8 cellular contexts compared by ENCODE assay signal in the genomic region with DNA sequence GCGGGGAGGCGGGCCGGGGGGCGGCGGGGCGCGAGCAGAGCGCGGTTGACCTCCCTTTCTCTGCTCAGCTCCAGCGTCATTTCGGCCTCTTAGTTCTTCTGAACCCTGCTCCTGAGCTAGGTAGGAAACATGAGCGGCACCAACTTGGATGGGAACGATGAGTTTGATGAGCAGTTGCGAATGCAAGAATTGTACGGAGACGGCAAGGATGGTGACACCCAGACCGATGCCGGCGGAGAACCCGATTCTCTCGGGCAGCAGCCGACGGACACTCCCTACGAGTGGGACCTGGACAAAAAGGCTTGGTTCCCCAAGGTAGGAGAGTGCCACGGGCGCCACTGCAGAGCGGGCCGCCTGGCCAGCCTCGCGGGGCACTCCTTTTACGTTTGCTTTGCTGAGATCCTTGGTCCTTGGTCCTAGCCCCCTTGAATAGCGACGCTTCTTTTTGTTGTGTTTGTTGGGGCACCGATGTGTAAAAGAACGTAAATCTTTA. TPM values are rescaled to one million over a fixed set of nuclear protein-coding genes. Genes with fewer than 3 reads are reported as not detected.
A peak's percentile ranks its signal among the peaks of the same experiment; 100 is the strongest.
DNase-seq lines count a peak whose midpoint lies in the region; ATAC-seq and TF ChIP-seq lines count a peak whose summit lies in the region.

A gene with protein sequence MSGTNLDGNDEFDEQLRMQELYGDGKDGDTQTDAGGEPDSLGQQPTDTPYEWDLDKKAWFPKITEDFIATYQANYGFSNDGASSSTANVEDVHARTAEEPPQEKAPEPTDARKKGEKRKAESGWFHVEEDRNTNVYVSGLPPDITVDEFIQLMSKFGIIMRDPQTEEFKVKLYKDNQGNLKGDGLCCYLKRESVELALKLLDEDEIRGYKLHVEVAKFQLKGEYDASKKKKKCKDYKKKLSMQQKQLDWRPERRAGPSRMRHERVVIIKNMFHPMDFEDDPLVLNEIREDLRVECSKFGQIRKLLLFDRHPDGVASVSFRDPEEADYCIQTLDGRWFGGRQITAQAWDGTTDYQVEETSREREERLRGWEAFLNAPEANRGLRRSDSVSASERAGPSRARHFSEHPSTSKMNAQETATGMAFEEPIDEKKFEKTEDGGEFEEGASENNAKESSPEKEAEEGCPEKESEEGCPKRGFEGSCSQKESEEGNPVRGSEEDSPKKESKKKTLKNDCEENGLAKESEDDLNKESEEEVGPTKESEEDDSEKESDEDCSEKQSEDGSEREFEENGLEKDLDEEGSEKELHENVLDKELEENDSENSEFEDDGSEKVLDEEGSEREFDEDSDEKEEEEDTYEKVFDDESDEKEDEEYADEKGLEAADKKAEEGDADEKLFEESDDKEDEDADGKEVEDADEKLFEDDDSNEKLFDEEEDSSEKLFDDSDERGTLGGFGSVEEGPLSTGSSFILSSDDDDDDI (plus strand): TSS at position 37 of the 493 bp plus-strand sequence. CDS start 93 bp downstream, at position 130.

- H3K9me2 ChIP-seq in SK-N-SH = no peaks in the 10 kb centered on the region

- no peak for TF ChIP-seq EP300 in SK-N-SH (IDR thresholded peaks at IDR 0.05; ENCODE audit: borderline replicate concordance in 1 of 2, low read depth in 1 of 2, low read length in 1 of 2)

- no peaks in the 10 kb centered on the region for H3F3A ChIP-seq in SK-N-SH (replicated peaks; ENCODE audit: insufficient read depth)

- H3K4me1 ChIP-seq in SK-N-SH (ENCODE audit: control insufficient read depth in 1 of 2, insufficient read depth in 2 of 2, low read depth in 1 of 2, low read length in 1 of 2) = peaks cover 0 to 2% of the 10 kb centered on the region in 2 experiments; a peak in 2 of 4 replicates

- H3K4me2 ChIP-seq in SK-N-SH = peak within 1 kb of the TSS; percentile 71

- H3K36me3 ChIP-seq in SK-N-SH (replicated peaks in 1 of 2; ENCODE audit: control insufficient read depth in 1 of 2, insufficient read depth in 2 of 2, low read length in 1 of 2) = peaks cover 12 to 23% of the 10 kb centered on the region in 2 experiments

- H3K4me3 Mint-ChIP-seq in natural killer cell treated with Interleukin-12 subunit alpha and Interleukin-12 subunit beta and Interleukin-15 and Interleukin-18, amount 100 ng/mL, for 72 hours = peak within 1 kb of the TSS; percentile 93

- peak within 1 kb of the TSS; percentile 86 to 95 for H3K27ac Mint-ChIP-seq in natural killer cell treated with Interleukin-12 subunit alpha and Interleukin-12 subunit beta and Interleukin-15 and Interleukin-18, amount 100 ng/mL, for 72 hours

- H3K27me3 Mint-ChIP-seq in natural killer cell treated with Interleukin-12 subunit alpha and Interleukin-12 subunit beta and Interleukin-15 and Interleukin-18, amount 100 ng/mL, for 72 hours = peaks cover 0 to 2% of the 10 kb centered on the region in 2 donors

- H4K20me1 ChIP-seq in SK-N-SH (ENCODE audit: insufficient read depth) = no peaks in the 10 kb centered on the region

- DNase-seq in NCI-H524 (lab: John Stamatoyannopoulos, UW) = peak; percentile 58 to 61
- DNase-seq in NCI-H524 treated with DMSO at 0.1 percent for 48 hours (lab: John Stamatoyannopoulos, UW) = no peak
- DNase-seq in SK-N-SH = no peak
- DNase-seq in natural killer cell treated with Interleukin-12 subunit alpha and Interleukin-12 subunit beta and Interleukin-15 and Interleukin-18, amount 100 ng/mL, for 72 hours (ENCODE audit: low spot score) = no peak
- no peak for DNase-seq in NOMO-1 treated with DMSO at 0.1 percent for 48 hours (lab: John Stamatoyannopoulos, UW; ENCODE audit: unreplicated experiment)
- DNase-seq in NCI-H2081 (lab: John Stamatoyannopoulos, UW) = no peak

- H3K9me3 ChIP-seq in SK-N-SH = no peaks in the 10 kb centered on the region

- peaks cover 3 to 10% of the 10 kb centered on the region in 2 donors for H3K4me1 Mint-ChIP-seq in natural killer cell treated with Interleukin-12 subunit alpha and Interleukin-12 subunit beta and Interleukin-15 and Interleukin-18, amount 100 ng/mL, for 72 hours (ENCODE audit: low read depth in 2 of 2)

- WGBS in SK-N-SH (ENCODE audit: low lambda C conversion rate) = 12% methylated on average over 24 of the region's 35 CpGs

- H2AFZ ChIP-seq in SK-N-SH (ENCODE audit: low read depth) = peak within 1 kb of the TSS; percentile 93

- H3K27ac ChIP-seq in SK-N-SH (ENCODE audit: low read depth in 2 of 2, low read length in 1 of 2) = peak within 1 kb of the TSS; percentile 87 to 91

- TF ChIP-seq CTCF in SK-N-SH (IDR thresholded peaks at IDR 0.05) = no peak

- ATAC-seq in HG02938 (IDR thresholded peaks at IDR 0.05; ENCODE audit: unreplicated experiment) (peak; percentile 20), esophagus mucosa (peak; percentile 2)
- peak; percentile 0 to 9 for ATAC-seq in natural killer cell treated with Interleukin-12 subunit alpha and Interleukin-12 subunit beta and Interleukin-15 and Interleukin-18, amount 100 ng/mL, for 72 hours

- peak within 1 kb of the TSS; percentile 59 to 64 for H3K4me3 ChIP-seq in SK-N-SH (ENCODE audit: low read depth in 2 of 2, low read length in 1 of 2)

- H3K36me3 Mint-ChIP-seq in natural killer cell treated with Interleukin-12 subunit alpha and Interleukin-12 subunit beta and Interleukin-15 and Interleukin-18, amount 100 ng/mL, for 72 hours = peaks cover 4% of the 10 kb centered on the region

- H3K27me3 ChIP-seq in SK-N-SH (ENCODE audit: insufficient read depth) = no peaks in the 10 kb centered on the region

- no peak for TF ChIP-seq RAD21 in SK-N-SH (IDR thresholded peaks at IDR 0.05; ENCODE audit: low read length)

- POLR2A ChIA-PET in SK-N-SH (lab: Yijun Ruan, JAX) = interaction anchor here (0.6 kb wide), 1 partner anchor 417 kb away, joined by 4 read pairs; no protein-coding TSS in a partner anchor

- CTCF ChIA-PET in SK-N-SH (lab: Yijun Ruan, JAX) = interaction anchor here (0.7 to 0.8 kb wide), 2 partner anchors 79 to 459 kb away, joined by 3 read pairs; no protein-coding TSS in a partner anchor

- H3K79me2 ChIP-seq in SK-N-SH (ENCODE audit: insufficient read depth) = peaks cover 21% of the 10 kb centered on the region

- H3K9ac ChIP-seq in SK-N-SH = peak within 1 kb of the TSS; percentile 81

- H3K9me3 Mint-ChIP-seq in natural killer cell treated with Interleukin-12 subunit alpha and Interleukin-12 subunit beta and Interleukin-15 and Interleukin-18, amount 100 ng/mL, for 72 hours = no peaks in the 10 kb centered on the region

TF ChIP-seq in SK-N-SH, 30 proteins besides CTCF, POLR2A, EP300 and RAD21:
- no peak for TF ChIP-seq TEAD4 (IDR thresholded peaks at IDR 0.05; ENCODE audit: borderline replicate concordance, insufficient read depth)
- TF ChIP-seq, protein P1, sequence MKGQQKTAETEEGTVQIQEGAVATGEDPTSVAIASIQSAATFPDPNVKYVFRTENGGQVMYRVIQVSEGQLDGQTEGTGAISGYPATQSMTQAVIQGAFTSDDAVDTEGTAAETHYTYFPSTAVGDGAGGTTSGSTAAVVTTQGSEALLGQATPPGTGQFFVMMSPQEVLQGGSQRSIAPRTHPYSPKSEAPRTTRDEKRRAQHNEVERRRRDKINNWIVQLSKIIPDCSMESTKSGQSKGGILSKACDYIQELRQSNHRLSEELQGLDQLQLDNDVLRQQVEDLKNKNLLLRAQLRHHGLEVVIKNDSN (IDR thresholded peaks at IDR 0.05; ENCODE audit: borderline replicate concordance, low read depth) = no peak
- TF ChIP-seq NFIC (IDR thresholded peaks at IDR 0.05; ENCODE audit: borderline replicate concordance) = no peak

RNA-seq across cellular contexts. Expression of the gene that starts here (rescaled TPM):
- polyA plus RNA-seq in SK-N-SH (2012; rRNA removed) = 1.3 and 2.7 TPM in 2 replicates
- polyA plus RNA-seq in SK-N-SH (2012; cell fraction: cytosol; rRNA removed) = 6.1 and 9.6 TPM in 2 replicates
- 2.2 and 2.3 TPM in 2 replicates for polyA plus RNA-seq in SK-N-SH (2012; cell fraction: nucleus; rRNA removed)
- total RNA-seq in esophagus mucosa = 18.9 TPM
- total RNA-seq in natural killer cell treated with Interleukin-12 subunit alpha and Interleukin-12 subunit beta and Interleukin-15 and Interleukin-18, amount 100 ng/mL, for 72 hours = 10 to 100 TPM; 33.3 to 52.2 TPM

Comparison
In these comparisons a context has a peak if more than half of its experiments do, and no peak if none do; other contexts are left out.
1. DNase-seq: peak in NCI-H524 (2 of 2); none in NCI-H524 treated with DMSO at 0.1 percent for 48 hours (single experiment), SK-N-SH (single experiment), natural killer cell treated with Interleukin-12 subunit alpha and Interleukin-12 subunit beta and Interleukin-15 and Interleukin-18, amount 100 ng/mL, for 72 hours (single experiment), NOMO-1 treated with DMSO at 0.1 percent for 48 hours (single experiment) and NCI-H2081 (0 of 2).
2. Peak in every context shown above with its lines, with median percentiles within 50 percentile points of each other: ATAC-seq.